In the genomic region with DNA sequence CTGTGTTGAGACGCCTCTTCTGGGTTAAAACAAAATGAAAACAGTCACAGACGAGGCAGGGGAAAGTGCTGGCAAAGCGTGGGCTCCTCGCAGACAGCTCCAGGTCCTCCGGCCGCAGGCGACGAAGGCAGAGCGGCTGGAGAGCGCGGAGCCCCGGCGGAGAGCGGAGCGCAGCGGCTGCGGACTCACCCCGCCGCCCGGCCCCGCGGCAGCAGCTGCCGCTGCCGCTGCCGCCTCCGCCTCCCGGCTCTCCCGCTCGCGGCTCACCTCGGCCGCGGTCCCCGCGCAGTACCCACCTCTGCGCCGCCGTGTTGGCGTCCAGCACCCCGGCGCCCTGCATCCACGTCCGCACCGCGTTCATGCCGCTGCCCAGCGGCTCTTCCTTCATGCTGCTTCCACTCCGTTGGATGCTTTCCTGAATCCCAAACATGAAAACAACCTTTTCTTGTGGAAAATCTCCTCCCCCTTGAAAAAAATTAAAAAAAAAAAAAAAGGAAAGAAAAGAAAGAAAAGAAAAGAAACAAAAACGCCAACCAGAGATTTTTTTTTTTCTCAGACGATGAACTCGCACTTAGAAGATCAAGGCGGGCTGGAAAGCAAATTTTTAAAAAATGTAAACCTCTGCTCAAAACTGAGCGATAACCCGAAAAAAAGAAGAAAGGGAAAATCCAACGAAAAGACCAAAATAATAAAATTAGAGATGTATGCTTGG, we compare ENCODE assay signal across 1 cellular context.
TF ChIP-seq lines count a peak whose summit lies in the region.

No MANE protein-coding gene starts in this region.

TF ChIP-seq in K562, 482 proteins besides CTCF, POLR2A, EP300 and RAD21 (continued from another document and continues in another):
- TF ChIP-seq, protein P1, sequence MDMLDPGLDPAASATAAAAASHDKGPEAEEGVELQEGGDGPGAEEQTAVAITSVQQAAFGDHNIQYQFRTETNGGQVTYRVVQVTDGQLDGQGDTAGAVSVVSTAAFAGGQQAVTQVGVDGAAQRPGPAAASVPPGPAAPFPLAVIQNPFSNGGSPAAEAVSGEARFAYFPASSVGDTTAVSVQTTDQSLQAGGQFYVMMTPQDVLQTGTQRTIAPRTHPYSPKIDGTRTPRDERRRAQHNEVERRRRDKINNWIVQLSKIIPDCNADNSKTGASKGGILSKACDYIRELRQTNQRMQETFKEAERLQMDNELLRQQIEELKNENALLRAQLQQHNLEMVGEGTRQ (CRISPR knock-in tag; IDR thresholded peaks at IDR 0.05): no peak
- TF ChIP-seq TGIF2 (CRISPR knock-in tag; IDR thresholded peaks at IDR 0.05) (no peak), SMARCB1 (IDR thresholded peaks at IDR 0.05; ENCODE audit: insufficient read length, low read depth) (no peak), CREM (IDR thresholded peaks at IDR 0.05; ENCODE audit: low read depth) (peak; percentile 20; the same call in 1 of the 2 replicates), SAP30 (IDR thresholded peaks at IDR 0.05; ENCODE audit: borderline replicate concordance, insufficient read depth, low read depth, low read length, poor library complexity, severe bottlenecking) (no peak), HDGF (IDR thresholded peaks at IDR 0.05) (no peak), TEAD4 (IDR thresholded peaks at IDR 0.05; ENCODE audit: low read length) (no peak), TEAD4 (CRISPR knock-in tag; IDR thresholded peaks at IDR 0.05; ENCODE audit: borderline replicate concordance) (no peak), KDM1A (IDR thresholded peaks at IDR 0.05) (no peak), ZNF143 (CRISPR knock-in tag; IDR thresholded peaks at IDR 0.05) (no peak), BACH1 (tag; IDR thresholded peaks at IDR 0.05) (no peak), NR4A1 (CRISPR knock-in tag; IDR thresholded peaks at IDR 0.05) (no peak), NR4A1 (tag; IDR thresholded peaks at IDR 0.05) (no peak)
- TF ChIP-seq, protein P2, sequence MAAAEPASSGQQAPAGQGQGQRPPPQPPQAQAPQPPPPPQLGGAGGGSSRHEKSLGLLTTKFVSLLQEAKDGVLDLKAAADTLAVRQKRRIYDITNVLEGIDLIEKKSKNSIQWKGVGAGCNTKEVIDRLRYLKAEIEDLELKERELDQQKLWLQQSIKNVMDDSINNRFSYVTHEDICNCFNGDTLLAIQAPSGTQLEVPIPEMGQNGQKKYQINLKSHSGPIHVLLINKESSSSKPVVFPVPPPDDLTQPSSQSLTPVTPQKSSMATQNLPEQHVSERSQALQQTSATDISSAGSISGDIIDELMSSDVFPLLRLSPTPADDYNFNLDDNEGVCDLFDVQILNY (CRISPR knock-in tag; IDR thresholded peaks at IDR 0.05): no peak
- TF ChIP-seq, protein P3, sequence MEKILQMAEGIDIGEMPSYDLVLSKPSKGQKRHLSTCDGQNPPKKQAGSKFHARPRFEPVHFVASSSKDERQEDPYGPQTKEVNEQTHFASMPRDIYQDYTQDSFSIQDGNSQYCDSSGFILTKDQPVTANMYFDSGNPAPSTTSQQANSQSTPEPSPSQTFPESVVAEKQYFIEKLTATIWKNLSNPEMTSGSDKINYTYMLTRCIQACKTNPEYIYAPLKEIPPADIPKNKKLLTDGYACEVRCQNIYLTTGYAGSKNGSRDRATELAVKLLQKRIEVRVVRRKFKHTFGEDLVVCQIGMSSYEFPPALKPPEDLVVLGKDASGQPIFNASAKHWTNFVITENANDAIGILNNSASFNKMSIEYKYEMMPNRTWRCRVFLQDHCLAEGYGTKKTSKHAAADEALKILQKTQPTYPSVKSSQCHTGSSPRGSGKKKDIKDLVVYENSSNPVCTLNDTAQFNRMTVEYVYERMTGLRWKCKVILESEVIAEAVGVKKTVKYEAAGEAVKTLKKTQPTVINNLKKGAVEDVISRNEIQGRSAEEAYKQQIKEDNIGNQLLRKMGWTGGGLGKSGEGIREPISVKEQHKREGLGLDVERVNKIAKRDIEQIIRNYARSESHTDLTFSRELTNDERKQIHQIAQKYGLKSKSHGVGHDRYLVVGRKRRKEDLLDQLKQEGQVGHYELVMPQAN (IDR thresholded peaks at IDR 0.05; ENCODE audit: borderline replicate concordance): no peak
- TF ChIP-seq, protein P4, sequence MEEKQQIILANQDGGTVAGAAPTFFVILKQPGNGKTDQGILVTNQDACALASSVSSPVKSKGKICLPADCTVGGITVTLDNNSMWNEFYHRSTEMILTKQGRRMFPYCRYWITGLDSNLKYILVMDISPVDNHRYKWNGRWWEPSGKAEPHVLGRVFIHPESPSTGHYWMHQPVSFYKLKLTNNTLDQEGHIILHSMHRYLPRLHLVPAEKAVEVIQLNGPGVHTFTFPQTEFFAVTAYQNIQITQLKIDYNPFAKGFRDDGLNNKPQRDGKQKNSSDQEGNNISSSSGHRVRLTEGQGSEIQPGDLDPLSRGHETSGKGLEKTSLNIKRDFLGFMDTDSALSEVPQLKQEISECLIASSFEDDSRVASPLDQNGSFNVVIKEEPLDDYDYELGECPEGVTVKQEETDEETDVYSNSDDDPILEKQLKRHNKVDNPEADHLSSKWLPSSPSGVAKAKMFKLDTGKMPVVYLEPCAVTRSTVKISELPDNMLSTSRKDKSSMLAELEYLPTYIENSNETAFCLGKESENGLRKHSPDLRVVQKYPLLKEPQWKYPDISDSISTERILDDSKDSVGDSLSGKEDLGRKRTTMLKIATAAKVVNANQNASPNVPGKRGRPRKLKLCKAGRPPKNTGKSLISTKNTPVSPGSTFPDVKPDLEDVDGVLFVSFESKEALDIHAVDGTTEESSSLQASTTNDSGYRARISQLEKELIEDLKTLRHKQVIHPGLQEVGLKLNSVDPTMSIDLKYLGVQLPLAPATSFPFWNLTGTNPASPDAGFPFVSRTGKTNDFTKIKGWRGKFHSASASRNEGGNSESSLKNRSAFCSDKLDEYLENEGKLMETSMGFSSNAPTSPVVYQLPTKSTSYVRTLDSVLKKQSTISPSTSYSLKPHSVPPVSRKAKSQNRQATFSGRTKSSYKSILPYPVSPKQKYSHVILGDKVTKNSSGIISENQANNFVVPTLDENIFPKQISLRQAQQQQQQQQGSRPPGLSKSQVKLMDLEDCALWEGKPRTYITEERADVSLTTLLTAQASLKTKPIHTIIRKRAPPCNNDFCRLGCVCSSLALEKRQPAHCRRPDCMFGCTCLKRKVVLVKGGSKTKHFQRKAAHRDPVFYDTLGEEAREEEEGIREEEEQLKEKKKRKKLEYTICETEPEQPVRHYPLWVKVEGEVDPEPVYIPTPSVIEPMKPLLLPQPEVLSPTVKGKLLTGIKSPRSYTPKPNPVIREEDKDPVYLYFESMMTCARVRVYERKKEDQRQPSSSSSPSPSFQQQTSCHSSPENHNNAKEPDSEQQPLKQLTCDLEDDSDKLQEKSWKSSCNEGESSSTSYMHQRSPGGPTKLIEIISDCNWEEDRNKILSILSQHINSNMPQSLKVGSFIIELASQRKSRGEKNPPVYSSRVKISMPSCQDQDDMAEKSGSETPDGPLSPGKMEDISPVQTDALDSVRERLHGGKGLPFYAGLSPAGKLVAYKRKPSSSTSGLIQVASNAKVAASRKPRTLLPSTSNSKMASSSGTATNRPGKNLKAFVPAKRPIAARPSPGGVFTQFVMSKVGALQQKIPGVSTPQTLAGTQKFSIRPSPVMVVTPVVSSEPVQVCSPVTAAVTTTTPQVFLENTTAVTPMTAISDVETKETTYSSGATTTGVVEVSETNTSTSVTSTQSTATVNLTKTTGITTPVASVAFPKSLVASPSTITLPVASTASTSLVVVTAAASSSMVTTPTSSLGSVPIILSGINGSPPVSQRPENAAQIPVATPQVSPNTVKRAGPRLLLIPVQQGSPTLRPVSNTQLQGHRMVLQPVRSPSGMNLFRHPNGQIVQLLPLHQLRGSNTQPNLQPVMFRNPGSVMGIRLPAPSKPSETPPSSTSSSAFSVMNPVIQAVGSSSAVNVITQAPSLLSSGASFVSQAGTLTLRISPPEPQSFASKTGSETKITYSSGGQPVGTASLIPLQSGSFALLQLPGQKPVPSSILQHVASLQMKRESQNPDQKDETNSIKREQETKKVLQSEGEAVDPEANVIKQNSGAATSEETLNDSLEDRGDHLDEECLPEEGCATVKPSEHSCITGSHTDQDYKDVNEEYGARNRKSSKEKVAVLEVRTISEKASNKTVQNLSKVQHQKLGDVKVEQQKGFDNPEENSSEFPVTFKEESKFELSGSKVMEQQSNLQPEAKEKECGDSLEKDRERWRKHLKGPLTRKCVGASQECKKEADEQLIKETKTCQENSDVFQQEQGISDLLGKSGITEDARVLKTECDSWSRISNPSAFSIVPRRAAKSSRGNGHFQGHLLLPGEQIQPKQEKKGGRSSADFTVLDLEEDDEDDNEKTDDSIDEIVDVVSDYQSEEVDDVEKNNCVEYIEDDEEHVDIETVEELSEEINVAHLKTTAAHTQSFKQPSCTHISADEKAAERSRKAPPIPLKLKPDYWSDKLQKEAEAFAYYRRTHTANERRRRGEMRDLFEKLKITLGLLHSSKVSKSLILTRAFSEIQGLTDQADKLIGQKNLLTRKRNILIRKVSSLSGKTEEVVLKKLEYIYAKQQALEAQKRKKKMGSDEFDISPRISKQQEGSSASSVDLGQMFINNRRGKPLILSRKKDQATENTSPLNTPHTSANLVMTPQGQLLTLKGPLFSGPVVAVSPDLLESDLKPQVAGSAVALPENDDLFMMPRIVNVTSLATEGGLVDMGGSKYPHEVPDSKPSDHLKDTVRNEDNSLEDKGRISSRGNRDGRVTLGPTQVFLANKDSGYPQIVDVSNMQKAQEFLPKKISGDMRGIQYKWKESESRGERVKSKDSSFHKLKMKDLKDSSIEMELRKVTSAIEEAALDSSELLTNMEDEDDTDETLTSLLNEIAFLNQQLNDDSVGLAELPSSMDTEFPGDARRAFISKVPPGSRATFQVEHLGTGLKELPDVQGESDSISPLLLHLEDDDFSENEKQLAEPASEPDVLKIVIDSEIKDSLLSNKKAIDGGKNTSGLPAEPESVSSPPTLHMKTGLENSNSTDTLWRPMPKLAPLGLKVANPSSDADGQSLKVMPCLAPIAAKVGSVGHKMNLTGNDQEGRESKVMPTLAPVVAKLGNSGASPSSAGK (IDR thresholded peaks at IDR 0.05): no peak
- TF ChIP-seq, protein P5, sequence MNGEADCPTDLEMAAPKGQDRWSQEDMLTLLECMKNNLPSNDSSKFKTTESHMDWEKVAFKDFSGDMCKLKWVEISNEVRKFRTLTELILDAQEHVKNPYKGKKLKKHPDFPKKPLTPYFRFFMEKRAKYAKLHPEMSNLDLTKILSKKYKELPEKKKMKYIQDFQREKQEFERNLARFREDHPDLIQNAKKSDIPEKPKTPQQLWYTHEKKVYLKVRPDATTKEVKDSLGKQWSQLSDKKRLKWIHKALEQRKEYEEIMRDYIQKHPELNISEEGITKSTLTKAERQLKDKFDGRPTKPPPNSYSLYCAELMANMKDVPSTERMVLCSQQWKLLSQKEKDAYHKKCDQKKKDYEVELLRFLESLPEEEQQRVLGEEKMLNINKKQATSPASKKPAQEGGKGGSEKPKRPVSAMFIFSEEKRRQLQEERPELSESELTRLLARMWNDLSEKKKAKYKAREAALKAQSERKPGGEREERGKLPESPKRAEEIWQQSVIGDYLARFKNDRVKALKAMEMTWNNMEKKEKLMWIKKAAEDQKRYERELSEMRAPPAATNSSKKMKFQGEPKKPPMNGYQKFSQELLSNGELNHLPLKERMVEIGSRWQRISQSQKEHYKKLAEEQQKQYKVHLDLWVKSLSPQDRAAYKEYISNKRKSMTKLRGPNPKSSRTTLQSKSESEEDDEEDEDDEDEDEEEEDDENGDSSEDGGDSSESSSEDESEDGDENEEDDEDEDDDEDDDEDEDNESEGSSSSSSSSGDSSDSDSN (IDR thresholded peaks at IDR 0.05; ENCODE audit: borderline replicate concordance in 1 of 2, low read depth in 2 of 2, low read length in 2 of 2): peak; percentile 99
